21 cellular contexts compared by ENCODE assay signal in the genomic region with DNA sequence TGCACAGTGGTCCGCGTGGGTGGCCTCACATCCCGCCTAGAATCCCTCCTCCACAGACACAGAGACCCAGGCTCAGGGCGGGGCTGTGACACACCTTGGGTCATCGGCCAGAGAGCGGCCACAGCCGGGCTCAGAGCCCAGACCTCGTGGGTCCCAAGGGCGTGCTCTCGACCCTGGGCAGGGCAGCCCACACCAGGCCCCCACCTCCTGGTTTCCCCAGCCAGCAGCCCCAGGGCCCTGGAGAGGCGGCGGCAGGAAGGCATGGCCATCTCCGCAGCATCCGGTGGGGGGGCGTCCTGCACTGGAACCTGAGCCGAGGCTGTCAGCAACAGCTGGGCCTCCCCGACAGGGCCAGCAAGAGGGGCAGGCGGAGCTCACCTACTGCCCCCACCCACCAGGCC. TPM values are rescaled to one million over a fixed set of nuclear protein-coding genes. Genes with fewer than 3 reads are reported as not detected.
DNase-seq lines count a peak whose midpoint lies in the region; ATAC-seq, FAIRE-seq and TF ChIP-seq lines count a peak whose summit lies in the region.
"Had no signal": no experiment of that assay in that cellular context is flagged by ENCODE, and none has a peak within 500 bp of the region (broad histone marks: within the 10 kb centered on the region; RNA-seq: fewer than 3 reads in every experiment).

No MANE protein-coding gene starts in this region.

- POLR2A ChIA-PET in HepG2 (lab: Yijun Ruan, JAX) = no interaction called here

- no peaks in the 10 kb centered on the region for H3F3A ChIP-seq in MM.1S (ENCODE audit: insufficient read depth, low read length)

- H3K9me2 ChIP-seq in MM.1S (replicated peaks; ENCODE audit: insufficient read depth, low read length) = no peaks in the 10 kb centered on the region

- H3K4me1 ChIP-seq in right lobe of liver (no peaks in the 10 kb centered on the region), HepG2 (ENCODE audit: insufficient read depth, low read length) (peaks cover 9% of the 10 kb centered on the region; the same call in 1 of the 2 replicates), heart left ventricle (peaks cover 6 to 43% (median 25%) of the 10 kb centered on the region in 12 donors), MM.1S (ENCODE audit: low read length) (no peaks in the 10 kb centered on the region)
- H3K4me1 ChIP-seq: A549 had no signal

- H3K27me3 ChIP-seq in right lobe of liver = no peaks in the 10 kb centered on the region
- peaks cover 32 to 64% of the 10 kb centered on the region in 2 experiments for H3K27me3 ChIP-seq in HepG2 (ENCODE audit: control insufficient read depth in 1 of 2, insufficient read depth in 2 of 2, low read length in 2 of 2)
- no peaks in the 10 kb centered on the region for H3K27me3 ChIP-seq in heart left ventricle
- H3K27me3 ChIP-seq in MM.1S (replicated peaks; ENCODE audit: insufficient read depth, low read length) = peaks cover 21% of the 10 kb centered on the region
- H3K27me3 ChIP-seq: Peyer's patch had no signal

- DNase-seq in right lobe of liver = peak in 1 of 3 donors; percentile 53
- DNase-seq in HepG2 (ENCODE audit: low spot score) = no peak
- DNase-seq in heart left ventricle = peak; percentile 77 to 83 (median 82)
- DNase-seq in nephron progenitor cell = peak; percentile 42
- DNase-seq in AG08396 (ENCODE audit: low spot score) = no peak
- no peak for DNase-seq in MM.1S
- no peak for DNase-seq in stimulated activated CD4-positive, alpha-beta T cell treated with anti-CD3 and anti-CD28 coated beads, Interleukin-12 subunit alpha, Interleukin-12 subunit beta, amount 100 ng/mL, for 4 hours
- DNase-seq: activated CD4-positive, alpha-beta T cell treated with anti-CD3 and anti-CD28 coated beads, Interleukin-2, amount 50 U/mL, for 1 hour; activated naive CD4-positive, alpha-beta T cell treated with anti-CD3 and anti-CD28 coated beads, Interleukin-2, amount 50 U/mL, for 16 hours; activated T-cell treated with anti-CD3 and anti-CD28 coated beads for 4 hours; Kasumi-1; naive B cell; NCI-H1417 treated with DMSO at 0.1 percent for 48 hours; NCI-H2171 treated with DMSO at 0.1 percent for 48 hours; NCI-H774; Peyer's patch had no signal

- intact Hi-C loops in right lobe of liver (cut with DNase I) (no loop called here), HepG2 (cut with micrococcal nuclease; ENCODE audit: unreplicated experiment) (no loop called here), heart left ventricle (cut with DNase I) (loop anchor here in 5 of 10 donors (2.0 to 10.0 kb wide), 6 partner anchors 44 to 61 kb away; no protein-coding TSS in a partner anchor)

- TF ChIP-seq POLR2A in right lobe of liver (IDR thresholded peaks at IDR 0.05) (no peak), HepG2 (IDR thresholded peaks at IDR 0.05; ENCODE audit: insufficient read depth in 1 of 2, low read depth in 2 of 2, low read length in 2 of 2) (no peak), heart left ventricle (IDR thresholded peaks at IDR 0.05) (no peak)

- H3K4me3 ChIP-seq in right lobe of liver = no peak overlapping the region
- no peak overlapping the region for H3K4me3 ChIP-seq in HepG2 (replicated peaks in 1 of 3; ENCODE audit: insufficient read depth in 1 of 3, low read depth in 2 of 3, low read length in 3 of 3)
- no peak overlapping the region for H3K4me3 ChIP-seq in heart left ventricle
- no peak overlapping the region for H3K4me3 ChIP-seq in MM.1S (ENCODE audit: low read length)
- H3K4me3 ChIP-seq: A549, Peyer's patch, thoracic aorta had no signal

- no peaks in the 10 kb centered on the region for H3K36me3 Mint-ChIP-seq in nephron progenitor cell (ENCODE audit: low read depth)
- H3K36me3 Mint-ChIP-seq: CD14-positive monocyte had no signal

- H3K9ac ChIP-seq in HepG2 (ENCODE audit: insufficient read depth, low read depth, low read length) = no peak overlapping the region
- no peak overlapping the region for H3K9ac ChIP-seq in MM.1S (ENCODE audit: low read length)

- no peak overlapping the region for H3K4me2 ChIP-seq in HepG2 (ENCODE audit: low read depth, low read length)
- H3K4me2 ChIP-seq in MM.1S (ENCODE audit: low read depth, low read length) = no peak overlapping the region
- H3K4me2 ChIP-seq: A549 had no signal

- 83% methylated on average over 3 of the region's 18 CpGs for WGBS in right lobe of liver (ENCODE audit: insufficient coverage, low coverage, low lambda C conversion rate, missing lambda C conversion rate)
- WGBS in HepG2 (ENCODE audit: low lambda C conversion rate) = 0% methylated on average over 5 of the region's 18 CpGs
- 6 to 60% (median 42%) methylated on average over 5 to 18 of the region's 18 CpGs for WGBS in heart left ventricle, 4 donors

- H2AFZ ChIP-seq in HepG2 (ENCODE audit: low read length) (no peak overlapping the region), MM.1S (ENCODE audit: low read length) (no peak overlapping the region)

- TF ChIP-seq CTCF in right lobe of liver (IDR thresholded peaks at IDR 0.05) (no peak), HepG2 (CRISPR knock-in tag; IDR thresholded peaks at IDR 0.05) (no peak), heart left ventricle (IDR thresholded peaks at IDR 0.05) (no peak), nephron progenitor cell (IDR thresholded peaks at IDR 0.05) (no peak), MM.1S (IDR thresholded peaks at IDR 0.05; ENCODE audit: low read length) (no peak)

- H3K79me2 ChIP-seq in HepG2 (ENCODE audit: insufficient read depth, low read length) (no peaks in the 10 kb centered on the region), MM.1S (ENCODE audit: low read length) (no peaks in the 10 kb centered on the region)

- no peak for TF ChIP-seq EP300 in HepG2 (IDR thresholded peaks at IDR 0.05; ENCODE audit: low read depth in 2 of 2, low read length in 2 of 2)
- no peak for TF ChIP-seq EP300 in HepG2 (CRISPR knock-in tag; IDR thresholded peaks at IDR 0.05; ENCODE audit: borderline replicate concordance)

- peaks cover 13% of the 10 kb centered on the region for H3K4me1 Mint-ChIP-seq in nephron progenitor cell
- H3K4me1 Mint-ChIP-seq: CD14-positive monocyte, naive B cell had no signal

- no peak for FAIRE-seq in HepG2 (lab: Jason Lieb, UNC)
- FAIRE-seq: A549, colon had no signal

- H4K20me1 ChIP-seq in HepG2 (ENCODE audit: insufficient read depth, low read length) (no peaks in the 10 kb centered on the region), MM.1S (ENCODE audit: insufficient read depth, low read length) (no peaks in the 10 kb centered on the region)

- CTCF ChIA-PET in HepG2 (lab: Yijun Ruan, JAX; ENCODE audit: low intra/inter-chr PET ratio, low total read pairs) = no interaction called here

- H3K27ac ChIP-seq in right lobe of liver (no peak overlapping the region), HepG2 (ENCODE audit: extremely low read length, insufficient read depth, low read length) (no peak overlapping the region), heart left ventricle (peak overlapping the region; percentile 48 to 88 (median 78)), MM.1S (ENCODE audit: low read length) (no peak overlapping the region)
- H3K27ac ChIP-seq: A549, thoracic aorta had no signal

- no peak overlapping the region for H3K27ac Mint-ChIP-seq in nephron progenitor cell
- H3K27ac Mint-ChIP-seq: CD14-positive monocyte, naive B cell had no signal

- no peaks in the 10 kb centered on the region for H3K9me3 ChIP-seq in right lobe of liver
- no peaks in the 10 kb centered on the region for H3K9me3 ChIP-seq in HepG2 (ENCODE audit: low read length)
- H3K9me3 ChIP-seq in heart left ventricle = no peaks in the 10 kb centered on the region
- H3K9me3 ChIP-seq in MM.1S (replicated peaks; ENCODE audit: insufficient read depth, low read length) = no peaks in the 10 kb centered on the region
- H3K9me3 ChIP-seq: A549, Peyer's patch, thoracic aorta had no signal

- in situ Hi-C loops in HepG2 (cut with HindIII; ENCODE audit: extremely low pct_ligation_motif_present, low pct_unique_long_range_greater_than_20kb) = no loop called here

- H3K36me3 ChIP-seq in right lobe of liver (no peaks in the 10 kb centered on the region), HepG2 (replicated peaks in 1 of 2; ENCODE audit: control insufficient read depth in 1 of 2, insufficient read depth in 2 of 2, low read length in 2 of 2) (no peaks in the 10 kb centered on the region), heart left ventricle (peaks cover 0 to 35% (median 0%) of the 10 kb centered on the region in 9 donors), MM.1S (replicated peaks; ENCODE audit: insufficient read depth, low read length) (no peaks in the 10 kb centered on the region)
- H3K36me3 ChIP-seq: thoracic aorta had no signal

- H3K4me3 Mint-ChIP-seq in nephron progenitor cell = no peak overlapping the region
- H3K4me3 Mint-ChIP-seq: CD14-positive monocyte, naive B cell had no signal

- no peak for TF ChIP-seq RAD21 in HepG2 (CRISPR knock-in tag; IDR thresholded peaks at IDR 0.05)

- ATAC-seq in right lobe of liver (peak; percentile 7 to 29 (median 17)), HepG2 (no peak; the same call in 2 of the 3 replicates), heart left ventricle (peak; percentile 67 to 90 (median 74)), HG03135 (IDR thresholded peaks at IDR 0.05; ENCODE audit: unreplicated experiment) (no peak)

- H3K27me3 Mint-ChIP-seq in nephron progenitor cell (ENCODE audit: low read depth, poor library complexity) = no peaks in the 10 kb centered on the region

- BruUV-seq in HepG2 (replicated peaks; lab: Mats Ljungman, UMichigan) = no TSS peak

- no peaks in the 10 kb centered on the region for H3K9me3 Mint-ChIP-seq in nephron progenitor cell

RNA-seq across cellular contexts. Expression of a gene that starts 15.2 kb away (rescaled TPM):
- 1 to 10 TPM; 1.1 to 3.5 (median 1.2) TPM for total RNA-seq in right lobe of liver
- 0.04 TPM in 1 of 2 replicates, not detected in the other for total RNA-seq in HepG2 (2016; rRNA removed; fragmentation: Illumina TruSeq; extraction: Trizol)
- total RNA-seq in HepG2 (2016; cell fraction: cytosol; rRNA removed; fragmentation: Illumina TruSeq; extraction: Trizol; ENCODE audit: low read depth) = not detected in 2 replicates
- total RNA-seq in HepG2 (2016; cell fraction: insoluble cytoplasmic fraction; rRNA removed; fragmentation: Illumina TruSeq; extraction: Trizol) = not detected in 2 replicates
- not detected in 2 replicates for total RNA-seq in HepG2 (2016; cell fraction: membrane; rRNA removed; fragmentation: Illumina TruSeq; extraction: Trizol)
- total RNA-seq in HepG2 (2016; cell fraction: nucleus; rRNA removed; fragmentation: Illumina TruSeq; extraction: Trizol) = not detected in 2 replicates
- polyA plus RNA-seq in HepG2 (2011; rRNA removed) = 0.16 and 0.22 TPM in 2 replicates
- polyA plus RNA-seq in HepG2 (2011; cell fraction: cytosol; rRNA removed) = 0.04 and 0.10 TPM in 2 replicates
- polyA plus RNA-seq in HepG2 (2011; cell fraction: nucleus; rRNA removed) = 1.3 and 3.3 TPM in 2 replicates
- polyA plus RNA-seq in HepG2 (2012) = 0.16 TPM in 1 of 2 replicates, not detected in the other
- not detected in 2 replicates for polyA plus RNA-seq in HepG2 (2016; cell fraction: cytosol; fragmentation: Illumina TruSeq; extraction: Trizol; ENCODE audit: low read depth)
- not detected in 2 replicates for polyA plus RNA-seq in HepG2 (2016; cell fraction: insoluble cytoplasmic fraction; fragmentation: Illumina TruSeq; extraction: Trizol; ENCODE audit: low read depth)
- polyA plus RNA-seq in HepG2 (2016; cell fraction: membrane; fragmentation: Illumina TruSeq; extraction: Trizol; ENCODE audit: low read depth) = not detected in 2 replicates
- not detected in 2 replicates for polyA plus RNA-seq in HepG2 (2016; cell fraction: nucleus; fragmentation: Illumina TruSeq; extraction: Trizol; ENCODE audit: insufficient read depth, low read depth)
- polyA minus RNA-seq in HepG2 (2011; rRNA and poly(A)+ RNA removed; ENCODE audit: low replicate concordance) = 0.36 and 6.6 TPM in 2 replicates
- polyA minus RNA-seq in HepG2 (2011; cell fraction: cytosol; rRNA and poly(A)+ RNA removed) = 0.44 TPM in 1 of 2 replicates, not detected in the other
- 0.13 TPM in 1 of 2 replicates, not detected in the other for polyA minus RNA-seq in HepG2 (2011; cell fraction: nucleus; rRNA and poly(A)+ RNA removed)
- 10 to 100 TPM; 20.4 to 62.4 (median 28.6) TPM for total RNA-seq in heart left ventricle
- 10 to 100 TPM; 19.1 to 25.2 TPM for polyA plus RNA-seq in heart left ventricle
- polyA plus RNA-seq: CD14-positive monocyte had no signal

RNA-seq across cellular contexts. Expression of a gene that starts 27.8 kb away (rescaled TPM):
- 10 to 100 TPM in 5 of 6 experiments, 1 to 10 TPM in 1; 9.0 to 27.4 (median 11.4) TPM for total RNA-seq in right lobe of liver
- 4.0 and 5.8 TPM in 2 replicates for total RNA-seq in HepG2 (2016; rRNA removed; fragmentation: Illumina TruSeq; extraction: Trizol)
- 9.0 and 9.9 TPM in 2 replicates for total RNA-seq in HepG2 (2016; cell fraction: cytosol; rRNA removed; fragmentation: Illumina TruSeq; extraction: Trizol; ENCODE audit: low read depth)
- 4.4 and 5.8 TPM in 2 replicates for total RNA-seq in HepG2 (2016; cell fraction: insoluble cytoplasmic fraction; rRNA removed; fragmentation: Illumina TruSeq; extraction: Trizol)
- total RNA-seq in HepG2 (2016; cell fraction: membrane; rRNA removed; fragmentation: Illumina TruSeq; extraction: Trizol) = 7.1 and 10.6 TPM in 2 replicates
- total RNA-seq in HepG2 (2016; cell fraction: nucleus; rRNA removed; fragmentation: Illumina TruSeq; extraction: Trizol) = 2.4 and 2.7 TPM in 2 replicates
- polyA plus RNA-seq in HepG2 (2011; rRNA removed) = 6.1 and 6.7 TPM in 2 replicates
- 5.7 and 9.2 TPM in 2 replicates for polyA plus RNA-seq in HepG2 (2011; cell fraction: cytosol; rRNA removed)
- 5.6 and 6.5 TPM in 2 replicates for polyA plus RNA-seq in HepG2 (2011; cell fraction: nucleus; rRNA removed)
- 4.5 and 5.4 TPM in 2 replicates for polyA plus RNA-seq in HepG2 (2012)
- polyA plus RNA-seq in HepG2 (2016; cell fraction: cytosol; fragmentation: Illumina TruSeq; extraction: Trizol; ENCODE audit: low read depth) = 11.3 and 13.8 TPM in 2 replicates
- 4.0 and 5.1 TPM in 2 replicates for polyA plus RNA-seq in HepG2 (2016; cell fraction: insoluble cytoplasmic fraction; fragmentation: Illumina TruSeq; extraction: Trizol; ENCODE audit: low read depth)
- 7.8 and 10.1 TPM in 2 replicates for polyA plus RNA-seq in HepG2 (2016; cell fraction: membrane; fragmentation: Illumina TruSeq; extraction: Trizol; ENCODE audit: low read depth)
- 5.5 and 5.6 TPM in 2 replicates for polyA plus RNA-seq in HepG2 (2016; cell fraction: nucleus; fragmentation: Illumina TruSeq; extraction: Trizol; ENCODE audit: insufficient read depth, low read depth)
- polyA minus RNA-seq in HepG2 (2011; rRNA and poly(A)+ RNA removed; ENCODE audit: low replicate concordance) = 3.5 and 4.3 TPM in 2 replicates
- polyA minus RNA-seq in HepG2 (2011; cell fraction: cytosol; rRNA and poly(A)+ RNA removed) = 1.3 and 3.4 TPM in 2 replicates
- 1.3 and 1.9 TPM in 2 replicates for polyA minus RNA-seq in HepG2 (2011; cell fraction: nucleus; rRNA and poly(A)+ RNA removed)
- total RNA-seq in heart left ventricle = 10 to 100 TPM; 16.7 to 48.9 (median 23.8) TPM
- 10 to 100 TPM; 14.3 to 29.6 TPM for polyA plus RNA-seq in heart left ventricle

Comparison
In these comparisons a context has a peak if more than half of its experiments do, and no peak if none do; other contexts are left out.
1. ATAC-seq: peak in right lobe of liver (4 of 4) and heart left ventricle (4 of 4); none in HepG2 (single experiment) and HG03135 (single experiment).
2. DNase-seq: peak in heart left ventricle (5 of 5) and nephron progenitor cell (single experiment); none in HepG2 (single experiment), AG08396 (single experiment), MM.1S (single experiment) and stimulated activated CD4-positive, alpha-beta T cell treated with anti-CD3 and anti-CD28 coated beads, Interleukin-12 subunit alpha, Interleukin-12 subunit beta, amount 100 ng/mL, for 4 hours (single experiment).
3. H3K27ac ChIP-seq: peak in heart left ventricle (12 of 12); none in right lobe of liver (0 of 3), HepG2 (single experiment) and MM.1S (single experiment).
4. RNA of a gene that starts 15.2 kb away (total RNA-seq): 20.4 to 62.4 TPM in heart left ventricle; 1.1 to 3.5 TPM in right lobe of liver and 0.04 TPM in HepG2; every median in the first group is over 4 times any median in the second.